18 cellular contexts compared by ENCODE assay signal in genomic region chr10:23174075-23174973, GRCh38. TPM values are rescaled to one million over a fixed set of nuclear protein-coding genes. Genes with fewer than 3 reads are reported as not detected.
DNase-seq lines count a peak whose midpoint lies in the region; ATAC-seq and TF ChIP-seq lines count a peak whose summit lies in the region.
"Had no signal": no experiment of that assay in that cellular context is flagged by ENCODE, and none has a peak within 500 bp of the region (broad histone marks: within the 10 kb centered on the region; RNA-seq: fewer than 3 reads in every experiment).

No MANE protein-coding gene starts in this region.

- intact Hi-C loops in activated CD8-positive, alpha-beta T cell treated with anti-CD3 and anti-CD28 coated beads for 36 hours (cut with micrococcal nuclease): no loop called here
- intact Hi-C loops in dorsolateral prefrontal cortex (cut with DNase I) (loop anchor here in 1 of 2 donors (10.0 kb wide), 1 partner anchor 530 kb away; no protein-coding TSS in a partner anchor), gastrocnemius medialis (cut with DNase I; ENCODE audit: low total_unique reads) (no loop called here)

- H3K4me3 ChIP-seq in dorsolateral prefrontal cortex (peak overlapping the region; percentile 15 to 71 (median 56)), gastrocnemius medialis (peak overlapping the region; percentile 10 to 43 (median 32))
- H3K4me3 ChIP-seq: smooth muscle cell had no signal

- H3K4me1 Mint-ChIP-seq in activated CD8-positive, alpha-beta T cell treated with anti-CD3 and anti-CD28 coated beads, Interleukin-2, amount 10 ng/mL, durations not matched to agents 7 days and 5 days (ENCODE audit: low read depth): no peaks in the 10 kb centered on the region
- peaks cover 6% of the 10 kb centered on the region for H3K4me1 Mint-ChIP-seq in activated CD8-positive, alpha-beta T cell treated with anti-CD3 and anti-CD28 coated beads for 36 hours (ENCODE audit: low read depth)

- H3K36me3 Mint-ChIP-seq in activated CD8-positive, alpha-beta T cell treated with anti-CD3 and anti-CD28 coated beads, Interleukin-2, amount 10 ng/mL, durations not matched to agents 7 days and 5 days (ENCODE audit: low read depth): no peaks in the 10 kb centered on the region
- no peaks in the 10 kb centered on the region for H3K36me3 Mint-ChIP-seq in activated CD8-positive, alpha-beta T cell treated with anti-CD3 and anti-CD28 coated beads for 36 hours (ENCODE audit: low read depth)
- H3K36me3 Mint-ChIP-seq: stimulated activated memory B cell treated with anti-CD40 and anti-IgM and Interleukin-4, amounts not matched to agents 10 μg/mL and 1 μg/mL and 100 μg/mL, for 72 hours had no signal

- no peaks in the 10 kb centered on the region for H3K9me3 Mint-ChIP-seq in activated CD8-positive, alpha-beta T cell treated with anti-CD3 and anti-CD28 coated beads, Interleukin-2, amount 10 ng/mL, durations not matched to agents 7 days and 5 days (ENCODE audit: insufficient read depth)
- no peaks in the 10 kb centered on the region for H3K9me3 Mint-ChIP-seq in activated CD8-positive, alpha-beta T cell treated with anti-CD3 and anti-CD28 coated beads for 36 hours
- H3K9me3 Mint-ChIP-seq: activated naive CD4-positive, alpha-beta T cell treated with anti-CD3 and anti-CD28 coated beads for 36 hours; stimulated activated memory B cell treated with anti-CD40 and anti-IgM and Interleukin-4, amounts not matched to agents 10 μg/mL and 1 μg/mL and 100 μg/mL, for 72 hours had no signal

- H3K27me3 Mint-ChIP-seq in activated CD8-positive, alpha-beta T cell treated with anti-CD3 and anti-CD28 coated beads, Interleukin-2, amount 10 ng/mL, durations not matched to agents 7 days and 5 days (ENCODE audit: low read depth): peaks cover 59% of the 10 kb centered on the region
- H3K27me3 Mint-ChIP-seq in activated CD8-positive, alpha-beta T cell treated with anti-CD3 and anti-CD28 coated beads for 36 hours: peaks cover 62% of the 10 kb centered on the region

- H3K27ac ChIP-seq in dorsolateral prefrontal cortex: peak overlapping the region in 51 of 59 donors; percentile 12 to 88 (median 77)
- H3K27ac ChIP-seq in gastrocnemius medialis: no peak overlapping the region

- H3K4me3 Mint-ChIP-seq in activated CD8-positive, alpha-beta T cell treated with anti-CD3 and anti-CD28 coated beads, Interleukin-2, amount 10 ng/mL, durations not matched to agents 7 days and 5 days: peak overlapping the region; percentile 5
- H3K4me3 Mint-ChIP-seq in activated CD8-positive, alpha-beta T cell treated with anti-CD3 and anti-CD28 coated beads for 36 hours: no peak overlapping the region
- H3K4me3 Mint-ChIP-seq: activated naive CD4-positive, alpha-beta T cell treated with anti-CD3 and anti-CD28 coated beads for 36 hours; stimulated activated memory B cell treated with anti-CD40 and anti-IgM and Interleukin-4, amounts not matched to agents 10 μg/mL and 1 μg/mL and 100 μg/mL, for 72 hours had no signal

- peaks cover 0 to 17% of the 10 kb centered on the region in 2 donors for H3K4me1 ChIP-seq in gastrocnemius medialis

- no peaks in the 10 kb centered on the region for H3K9me3 ChIP-seq in gastrocnemius medialis

- no peak for TF ChIP-seq POLR2A in gastrocnemius medialis (IDR thresholded peaks at IDR 0.05)

- TF ChIP-seq CTCF in activated CD8-positive, alpha-beta T cell treated with anti-CD3 and anti-CD28 coated beads for 36 hours (IDR thresholded peaks at IDR 0.05): no peak
- TF ChIP-seq CTCF in dorsolateral prefrontal cortex (IDR thresholded peaks at IDR 0.05 in 54 of 56, conservative IDR thresholded peaks at IDR 0.05 in 2 of 56; ENCODE audit: low read depth in 1 of 56, partially characterized antibody in 56 of 56): no peak
- TF ChIP-seq CTCF in gastrocnemius medialis (IDR thresholded peaks at IDR 0.05 in 4 of 5, conservative IDR thresholded peaks at IDR 0.05 in 1 of 5): no peak

- POLR2A ChIA-PET in activated CD8-positive, alpha-beta T cell treated with anti-CD3 and anti-CD28 coated beads, Interleukin-2, amount 10 ng/mL, durations not matched to agents 7 days and 5 days (lab: Charles Lee): no interaction called here
- POLR2A ChIA-PET in activated CD8-positive, alpha-beta T cell treated with anti-CD3 and anti-CD28 coated beads for 36 hours (lab: Charles Lee): no interaction called here

- no peak for ATAC-seq in activated CD8-positive, alpha-beta T cell treated with anti-CD3 and anti-CD28 coated beads, Interleukin-2, amount 10 ng/mL, durations not matched to agents 7 days and 5 days
- no peak for ATAC-seq in activated CD8-positive, alpha-beta T cell treated with anti-CD3 and anti-CD28 coated beads for 36 hours
- no peak for ATAC-seq in gastrocnemius medialis
- no peak for ATAC-seq in GM19397 (IDR thresholded peaks at IDR 0.05; ENCODE audit: unreplicated experiment)
- no peak for ATAC-seq in HG03196 (IDR thresholded peaks at IDR 0.05; ENCODE audit: unreplicated experiment)
- no peak for ATAC-seq in HG03342 (IDR thresholded peaks at IDR 0.05; ENCODE audit: unreplicated experiment)
- ATAC-seq: stimulated activated memory B cell treated with anti-CD40 and anti-IgM and Interleukin-4, amounts not matched to agents 10 μg/mL and 1 μg/mL and 100 μg/mL, for 72 hours had no signal

- peaks cover 0 to 72% (median 31%) of the 10 kb centered on the region in 45 donors for H3K27me3 ChIP-seq in dorsolateral prefrontal cortex
- H3K27me3 ChIP-seq in gastrocnemius medialis: peaks cover 48 to 69% (median 58%) of the 10 kb centered on the region in 3 donors

- H3K27ac Mint-ChIP-seq in activated CD8-positive, alpha-beta T cell treated with anti-CD3 and anti-CD28 coated beads, Interleukin-2, amount 10 ng/mL, durations not matched to agents 7 days and 5 days: no peak overlapping the region
- no peak overlapping the region for H3K27ac Mint-ChIP-seq in activated CD8-positive, alpha-beta T cell treated with anti-CD3 and anti-CD28 coated beads for 36 hours
- H3K27ac Mint-ChIP-seq: activated naive CD4-positive, alpha-beta T cell treated with anti-CD3 and anti-CD28 coated beads for 36 hours; stimulated activated memory B cell treated with anti-CD40 and anti-IgM and Interleukin-4, amounts not matched to agents 10 μg/mL and 1 μg/mL and 100 μg/mL, for 72 hours had no signal

- in situ Hi-C loops in gastrocnemius medialis (cut with MboI; ENCODE audit: low sequenced_read_pairs in 4 of 4): loop anchor here in 1 of 4 donors (25.0 kb wide), 1 partner anchor 1388 kb away; no protein-coding TSS in a partner anchor

- H3K36me3 ChIP-seq in gastrocnemius medialis: no peaks in the 10 kb centered on the region

- no peak for DNase-seq in activated CD8-positive, alpha-beta T cell treated with anti-CD3 and anti-CD28 coated beads, Interleukin-2, amount 10 ng/mL, durations not matched to agents 7 days and 5 days
- no peak for DNase-seq in activated CD8-positive, alpha-beta T cell treated with anti-CD3 and anti-CD28 coated beads for 36 hours
- DNase-seq in dorsolateral prefrontal cortex (peak in 1 of 10 donors; percentile 32), left kidney (ENCODE audit: low read depth, low spot score) (peak; percentile 52), gastrocnemius medialis (no peak)
- DNase-seq: activated naive CD4-positive, alpha-beta T cell treated with anti-CD3 and anti-CD28 coated beads for 36 hours; HCEC 1CT; KBM-7; mesenchymal stem cell; NCI-H1105; T-helper 2 cell had no signal

- CTCF ChIA-PET in activated CD8-positive, alpha-beta T cell treated with anti-CD3 and anti-CD28 coated beads, Interleukin-2, amount 10 ng/mL, durations not matched to agents 7 days and 5 days (lab: Charles Lee): no interaction called here
- CTCF ChIA-PET in activated CD8-positive, alpha-beta T cell treated with anti-CD3 and anti-CD28 coated beads for 36 hours (lab: Charles Lee): interaction anchor here (1.1 kb wide), 1 partner anchor 16 kb away, joined by 3 read pairs; no protein-coding TSS in a partner anchor

RNA-seq across cellular contexts. Expression of gene PTF1A, which starts 17.8 kb away (rescaled TPM):
- total RNA-seq in activated CD8-positive, alpha-beta T cell treated with anti-CD3 and anti-CD28 coated beads, Interleukin-2, amount 10 ng/mL, durations not matched to agents 7 days and 5 days: not detected
- not detected for total RNA-seq in activated CD8-positive, alpha-beta T cell treated with anti-CD3 and anti-CD28 coated beads for 36 hours
- 1 to 10 TPM in 38 of 120 experiments, under 1 TPM in 48, not detected in 34; 0.26 to 3.7 (median 0.93) TPM for total RNA-seq in dorsolateral prefrontal cortex
- not detected for total RNA-seq in gastrocnemius medialis
- total RNA-seq: activated naive CD4-positive, alpha-beta T cell treated with anti-CD3 and anti-CD28 coated beads for 36 hours; fibroblast of lung; smooth muscle cell; urinary bladder had no signal

Comparison
In these comparisons a context has a peak if more than half of its experiments do, and no peak if none do; other contexts are left out.
1. H3K27ac ChIP-seq: peak in dorsolateral prefrontal cortex (51 of 59); none in gastrocnemius medialis (0 of 4).